Comparison of ENCODE assay signal across 1 cellular context in the genomic region with DNA sequence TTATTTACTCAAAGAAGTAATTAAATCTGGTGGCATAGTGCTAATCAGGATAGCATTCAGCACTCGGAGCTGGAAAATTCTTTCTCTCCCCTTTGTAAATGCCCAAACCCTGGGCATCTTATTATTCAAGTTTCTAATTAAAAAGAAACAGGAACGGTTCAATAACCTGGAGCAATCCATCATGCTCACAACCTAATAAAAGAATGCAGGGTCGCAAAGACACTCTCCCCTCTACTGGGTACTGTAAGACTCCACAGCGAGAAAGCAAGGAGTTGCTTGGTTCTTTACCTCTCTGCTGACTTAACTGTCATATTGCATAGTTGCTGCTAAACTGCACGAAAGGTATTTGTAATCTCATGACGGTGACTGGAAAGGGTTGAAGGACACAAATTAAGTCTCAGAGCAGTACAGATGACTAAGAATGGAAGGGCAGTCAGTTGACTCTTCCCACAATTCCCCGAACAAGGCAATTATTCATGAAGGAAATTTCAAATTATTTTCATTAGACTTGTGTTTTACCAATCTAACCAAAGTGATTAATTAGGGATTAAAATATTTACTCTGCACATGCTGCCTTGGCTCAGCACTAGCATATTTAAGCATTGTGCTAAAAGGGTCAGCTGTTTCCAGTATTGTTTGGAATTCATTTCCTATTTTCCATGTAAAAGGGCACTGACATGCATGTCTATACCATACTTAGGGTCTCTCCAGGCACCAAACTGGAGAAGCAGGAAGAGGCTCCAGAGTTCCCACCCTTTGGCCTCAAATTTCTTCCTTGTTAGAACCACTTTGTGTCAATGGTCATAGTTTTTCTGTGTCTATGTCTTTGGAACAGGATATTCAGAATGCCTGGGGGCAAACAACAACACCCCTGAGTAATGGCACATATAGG.
TF ChIP-seq lines count a peak whose summit lies in the region.

No MANE protein-coding gene starts in this region.

TF ChIP-seq in HepG2, 621 proteins besides CTCF, POLR2A, EP300 and RAD21 (continued from another document):
- TF ChIP-seq TBP (CRISPR knock-in tag; IDR thresholded peaks at IDR 0.05) (no peak), SIX4 (CRISPR knock-in tag; IDR thresholded peaks at IDR 0.05) (no peak), ZNF253 (CRISPR knock-in tag; IDR thresholded peaks at IDR 0.05; ENCODE audit: borderline replicate concordance) (no peak)
- TF ChIP-seq, protein P1, sequence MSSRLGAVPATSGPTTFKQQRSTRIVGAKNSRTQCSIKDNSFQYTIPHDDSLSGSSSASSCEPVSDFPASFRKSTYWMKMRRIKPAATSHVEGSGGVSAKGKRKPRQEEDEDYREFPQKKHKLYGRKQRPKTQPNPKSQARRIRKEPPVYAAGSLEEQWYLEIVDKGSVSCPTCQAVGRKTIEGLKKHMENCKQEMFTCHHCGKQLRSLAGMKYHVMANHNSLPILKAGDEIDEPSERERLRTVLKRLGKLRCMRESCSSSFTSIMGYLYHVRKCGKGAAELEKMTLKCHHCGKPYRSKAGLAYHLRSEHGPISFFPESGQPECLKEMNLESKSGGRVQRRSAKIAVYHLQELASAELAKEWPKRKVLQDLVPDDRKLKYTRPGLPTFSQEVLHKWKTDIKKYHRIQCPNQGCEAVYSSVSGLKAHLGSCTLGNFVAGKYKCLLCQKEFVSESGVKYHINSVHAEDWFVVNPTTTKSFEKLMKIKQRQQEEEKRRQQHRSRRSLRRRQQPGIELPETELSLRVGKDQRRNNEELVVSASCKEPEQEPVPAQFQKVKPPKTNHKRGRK (CRISPR knock-in tag; IDR thresholded peaks at IDR 0.05) = no peak
- TF ChIP-seq, protein P2, sequence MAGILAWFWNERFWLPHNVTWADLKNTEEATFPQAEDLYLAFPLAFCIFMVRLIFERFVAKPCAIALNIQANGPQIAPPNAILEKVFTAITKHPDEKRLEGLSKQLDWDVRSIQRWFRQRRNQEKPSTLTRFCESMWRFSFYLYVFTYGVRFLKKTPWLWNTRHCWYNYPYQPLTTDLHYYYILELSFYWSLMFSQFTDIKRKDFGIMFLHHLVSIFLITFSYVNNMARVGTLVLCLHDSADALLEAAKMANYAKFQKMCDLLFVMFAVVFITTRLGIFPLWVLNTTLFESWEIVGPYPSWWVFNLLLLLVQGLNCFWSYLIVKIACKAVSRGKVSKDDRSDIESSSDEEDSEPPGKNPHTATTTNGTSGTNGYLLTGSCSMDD (CRISPR knock-in tag; IDR thresholded peaks at IDR 0.05) = no peak
